ENCODE assay signal across 28 cellular contexts in genomic region chr14:35835208-35835982, GRCh38.
"Had no signal": no experiment of that assay in that cellular context is flagged by ENCODE, and none has a peak within 500 bp of the region (broad histone marks: within the 10 kb centered on the region; RNA-seq: fewer than 3 reads in every experiment).

No MANE protein-coding gene starts in this region.

- H3K4me1 ChIP-seq: ascending aorta, breast epithelium had no signal

- H3K27me3 ChIP-seq: ascending aorta, breast epithelium, cardiac muscle cell, dorsolateral prefrontal cortex had no signal

- FAIRE-seq: frontal cortex had no signal

- H3K9me3 ChIP-seq: breast epithelium had no signal

- H3K36me3 ChIP-seq: breast epithelium had no signal

- DNase-seq: activated CD4-positive, alpha-beta memory T cell treated with anti-CD3 and anti-CD28 coated beads, Interleukin-2, amount 10 ng/mL, durations not matched to agents 7 days and 5 days; activated CD4-positive, alpha-beta T cell treated with anti-CD3 and anti-CD28 coated beads for 1 hour; activated CD4-positive, alpha-beta T cell treated with anti-CD3 and anti-CD28 coated beads for 4 hours; activated CD4-positive, alpha-beta T cell treated with anti-CD3 and anti-CD28 coated beads, Interleukin-2, amount 10 ng/mL, durations not matched to agents 7 days and 5 days; activated CD4-positive, alpha-beta T cell treated with anti-CD3 and anti-CD28 coated beads, Interleukin-2, amount 50 U/mL, for 4 hours; activated CD8-positive, alpha-beta memory T cell treated with anti-CD3 and anti-CD28 coated beads, Interleukin-2, amount 50 U/mL, for 48 hours; activated gamma-delta T cell; activated naive CD4-positive, alpha-beta T cell; activated naive CD4-positive, alpha-beta T cell treated with anti-CD3 and anti-CD28 coated beads, Interleukin-2, amount 10 ng/mL, durations not matched to agents 7 days and 5 days; activated naive CD8-positive, alpha-beta T cell treated with anti-CD3 and anti-CD28 coated beads, Interleukin-2, amount 10 ng/mL, durations not matched to agents 7 days and 5 days; activated T-cell treated with anti-CD3 and anti-CD28 coated beads for 4 hours; activated T-cell treated with anti-CD3 and anti-CD28 coated beads, Interleukin-2, amount 50 U/mL, for 24 hours; activated T-cell treated with anti-CD3 and anti-CD28 coated beads, Interleukin-2, amount 50 U/mL, for 72 hours; dorsolateral prefrontal cortex; effector memory CD4-positive, alpha-beta T cell; endodermal cell; foreskin fibroblast; head of caudate nucleus; T-helper 2 cell had no signal

- H3K27ac ChIP-seq: ascending aorta, breast epithelium, cardiac muscle cell, coronary artery, dorsolateral prefrontal cortex, VCaP had no signal

- H3K4me3 ChIP-seq: ascending aorta, breast epithelium, cardiac muscle cell, coronary artery, dorsolateral prefrontal cortex had no signal

- ATAC-seq: activated naive CD4-positive, alpha-beta T cell treated with anti-CD3 and anti-CD28 coated beads, Interleukin-2, amount 50 U/mL, for 72 hours; activated T-cell treated with anti-CD3 and anti-CD28 coated beads, Interleukin-2, amount 50 U/mL, for 72 hours; esophagus mucosa; WTC11 had no signal
